In the genomic region with DNA sequence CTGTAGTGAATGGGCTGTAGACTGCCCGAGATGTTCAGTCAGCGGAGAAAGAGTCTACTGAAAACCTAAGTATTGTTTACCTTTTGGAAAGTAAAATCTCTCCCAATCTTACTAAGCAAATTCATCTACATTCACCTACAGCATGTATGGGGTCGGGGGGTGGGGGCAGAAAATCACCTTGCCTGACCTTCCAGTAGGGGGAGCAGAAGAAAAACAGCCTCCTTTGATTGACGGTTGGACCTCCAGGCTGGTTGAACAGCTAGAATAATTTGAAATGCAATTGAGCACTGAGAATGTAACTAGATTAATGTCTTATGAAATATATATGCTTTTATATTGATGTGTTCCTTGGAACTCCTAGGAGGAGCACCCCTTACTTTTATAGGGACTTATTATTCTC, we compare ENCODE assay signal across 19 cellular contexts. TPM values are rescaled to one million over a fixed set of nuclear protein-coding genes. Genes with fewer than 3 reads are reported as not detected.
DNase-seq lines count a peak whose midpoint lies in the region; ATAC-seq, FAIRE-seq and TF ChIP-seq lines count a peak whose summit lies in the region.
"Had no signal": no experiment of that assay in that cellular context is flagged by ENCODE, and none has a peak within 500 bp of the region (broad histone marks: within the 10 kb centered on the region; RNA-seq: fewer than 3 reads in every experiment).

No MANE protein-coding gene starts in this region.

- peaks cover 9% of the 10 kb centered on the region for H3K4me1 ChIP-seq in OCI-LY3 (ENCODE audit: low read length)
- H3K4me1 ChIP-seq in small intestine (ENCODE audit: control insufficient read depth in 2 of 2, insufficient read depth in 1 of 2, low read depth in 1 of 2, low read length in 1 of 2) = no peaks in the 10 kb centered on the region
- H3K4me1 ChIP-seq: ascending aorta had no signal

- H3K4me3 ChIP-seq in OCI-LY3 (ENCODE audit: low read length) (no peak overlapping the region), small intestine (ENCODE audit: low read depth in 1 of 2, low read length in 2 of 2) (no peak overlapping the region)
- H3K4me3 ChIP-seq: ascending aorta had no signal

- no peaks in the 10 kb centered on the region for H3K27me3 Mint-ChIP-seq in endothelial cell (ENCODE audit: unreplicated experiment)

- H4K20me1 ChIP-seq in OCI-LY3 (ENCODE audit: insufficient read depth, low read length) = no peaks in the 10 kb centered on the region

- H3K27me3 ChIP-seq in OCI-LY3 (ENCODE audit: low read depth, low read length) (no peaks in the 10 kb centered on the region), small intestine (ENCODE audit: control insufficient read depth in 2 of 2, insufficient read depth in 2 of 2, low read length in 2 of 2) (no peaks in the 10 kb centered on the region)
- H3K27me3 ChIP-seq: ascending aorta had no signal

- TF ChIP-seq CTCF in 22Rv1 (IDR thresholded peaks at IDR 0.05) = peak; percentile 39
- peak; percentile 31; the same call in 2 of the 3 replicates for TF ChIP-seq CTCF in GM12872 (IDR thresholded peaks at IDR 0.05; ENCODE audit: insufficient read depth, low read depth, low read length)
- peak; percentile 58 for TF ChIP-seq CTCF in OCI-LY3 (IDR thresholded peaks at IDR 0.05; ENCODE audit: low read depth, low read length)
- peak; percentile 42 for TF ChIP-seq CTCF in endothelial cell (IDR thresholded peaks at IDR 0.05; ENCODE audit: unreplicated experiment)
- TF ChIP-seq CTCF in D721Med (IDR thresholded peaks at IDR 0.05; ENCODE audit: insufficient read depth, missing control alignments) = no peak

- ATAC-seq in HG02885 (IDR thresholded peaks at IDR 0.05; ENCODE audit: poor library complexity, unreplicated experiment) = no peak

- H3K4me3 Mint-ChIP-seq in endothelial cell (ENCODE audit: unreplicated experiment) = no peak overlapping the region
- H3K4me3 Mint-ChIP-seq: activated CD4-positive, alpha-beta T cell treated with anti-CD3 and anti-CD28 coated beads, Interleukin-2, amount 10 ng/mL, durations not matched to agents 7 days and 5 days had no signal

- H3K27ac Mint-ChIP-seq in endothelial cell (ENCODE audit: unreplicated experiment) = no peak overlapping the region
- H3K27ac Mint-ChIP-seq: activated CD4-positive, alpha-beta T cell treated with anti-CD3 and anti-CD28 coated beads, Interleukin-2, amount 10 ng/mL, durations not matched to agents 7 days and 5 days had no signal

- no peaks in the 10 kb centered on the region for H3K79me2 ChIP-seq in OCI-LY3 (ENCODE audit: low read length)

- H3K9me3 Mint-ChIP-seq in endothelial cell (ENCODE audit: unreplicated experiment) = no peaks in the 10 kb centered on the region
- H3K9me3 Mint-ChIP-seq: activated CD4-positive, alpha-beta T cell treated with anti-CD3 and anti-CD28 coated beads, Interleukin-2, amount 10 ng/mL, durations not matched to agents 7 days and 5 days had no signal

- H3K36me3 ChIP-seq in OCI-LY3 (replicated peaks; ENCODE audit: low read depth, low read length) = no peaks in the 10 kb centered on the region
- H3K36me3 ChIP-seq in small intestine (ENCODE audit: control insufficient read depth in 2 of 2, insufficient read depth in 2 of 2, low read length in 2 of 2) = peaks cover 0 to 3% of the 10 kb centered on the region in 2 donors
- H3K36me3 ChIP-seq: ascending aorta had no signal

- no peak overlapping the region for H3K9ac ChIP-seq in OCI-LY3 (ENCODE audit: low read length)

- H3K9me3 ChIP-seq in OCI-LY3 (ENCODE audit: insufficient read depth, low read length) (no peaks in the 10 kb centered on the region), small intestine (ENCODE audit: control insufficient read depth, low read depth) (no peaks in the 10 kb centered on the region)
- H3K9me3 ChIP-seq: ascending aorta had no signal

- no peak overlapping the region for H2AFZ ChIP-seq in OCI-LY3 (ENCODE audit: low read depth, low read length)

- no peaks in the 10 kb centered on the region for H3K4me1 Mint-ChIP-seq in endothelial cell (ENCODE audit: unreplicated experiment)
- H3K4me1 Mint-ChIP-seq: activated CD4-positive, alpha-beta T cell treated with anti-CD3 and anti-CD28 coated beads, Interleukin-2, amount 10 ng/mL, durations not matched to agents 7 days and 5 days had no signal

- H3K27ac ChIP-seq in 22Rv1 = no peak overlapping the region
- H3K27ac ChIP-seq in OCI-LY3 (ENCODE audit: low read length) = no peak overlapping the region
- no peak overlapping the region for H3K27ac ChIP-seq in small intestine (ENCODE audit: low read depth in 1 of 2, low read length in 1 of 2)
- H3K27ac ChIP-seq: ascending aorta, epithelial cell of prostate had no signal

- DNase-seq in endothelial cell (ENCODE audit: low spot score) (no peak), SIG-M5 (lab: John Stamatoyannopoulos, UW) (no peak), D721Med (ENCODE audit: insufficient read length, low spot score) (no peak), small intestine (no peak)
- DNase-seq: activated CD4-positive, alpha-beta T cell treated with anti-CD3 and anti-CD28 coated beads, Interleukin-2, amount 10 ng/mL, durations not matched to agents 7 days and 5 days; activated naive CD4-positive, alpha-beta T cell; mammary epithelial cell; NCI-H1436 treated with DMSO at 0.1 percent for 48 hours; NCI-H226; NK-92 treated with Interleukin-12 subunit alpha and Interleukin-12 subunit beta, amount 100 ng/mL, for 24 hours; substantia nigra; T1000 had no signal

- H3K4me2 ChIP-seq in OCI-LY3 (ENCODE audit: low read length) = no peak overlapping the region

- H3K36me3 Mint-ChIP-seq in endothelial cell (ENCODE audit: low read depth, unreplicated experiment) = no peaks in the 10 kb centered on the region

- WGBS in small intestine, 3 donors = 82 to 87% (median 85%) methylated on average over 4 of the region's 4 CpGs

- no peak for FAIRE-seq in D721Med (lab: Jason Lieb, UNC)
- no peak for FAIRE-seq in small intestine (lab: Jason Lieb, UNC)
- FAIRE-seq: colon had no signal

RNA-seq across cellular contexts. Expression of gene LRATD1, which starts 10.0 kb away (rescaled TPM):
- 37.6 TPM for total RNA-seq in endothelial cell (ENCODE audit: unreplicated experiment)
- polyA plus RNA-seq in small intestine = 10 to 100 TPM; 24.6 to 41.2 (median 33.2) TPM
- total RNA-seq: activated CD4-positive, alpha-beta T cell treated with anti-CD3 and anti-CD28 coated beads, Interleukin-2, amount 10 ng/mL, durations not matched to agents 7 days and 5 days had no signal
